33 cellular contexts compared by ENCODE assay signal in the genomic region with DNA sequence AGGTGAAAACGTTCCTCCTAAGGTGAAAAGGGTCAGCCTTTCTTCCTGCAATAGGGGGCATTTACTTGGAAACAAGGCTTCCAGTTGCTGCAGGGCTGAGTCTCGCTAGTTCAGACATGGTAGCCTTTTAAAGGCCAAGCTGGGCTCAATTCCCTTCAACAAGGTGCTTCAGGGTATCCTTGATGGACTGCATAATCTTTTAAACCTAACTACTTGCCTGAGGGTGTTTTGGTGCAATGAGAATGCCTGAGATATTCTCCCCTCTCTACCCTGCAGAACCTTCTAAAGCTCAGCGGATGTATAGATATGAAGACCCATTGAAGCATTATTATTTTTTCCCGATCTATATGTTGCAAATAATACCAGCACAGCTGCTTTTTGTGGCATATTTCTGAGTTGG.
"Had no signal": no experiment of that assay in that cellular context is flagged by ENCODE, and none has a peak within 500 bp of the region (broad histone marks: within the 10 kb centered on the region; RNA-seq: fewer than 3 reads in every experiment).

No MANE protein-coding gene starts in this region.

- H3K27me3 ChIP-seq: ascending aorta, body of pancreas, brain microvascular endothelial cell, breast epithelium, cardiac muscle cell had no signal

- H3K27ac ChIP-seq: adrenal gland, ascending aorta, body of pancreas, brain microvascular endothelial cell, breast epithelium, cardiac muscle cell had no signal

- H3K9me3 ChIP-seq: adrenal gland, ascending aorta, body of pancreas, breast epithelium had no signal

- DNase-seq: activated effector memory CD4-positive, alpha-beta T cell treated with anti-CD3 and anti-CD28 coated beads, Interleukin-2, amount 50 U/mL, for 16 hours; activated effector memory CD4-positive, alpha-beta T cell treated with Interleukin-2 at 50 U/mL for 16 hours; activated gamma-delta T cell; activated gamma-delta T cell treated with Interleukin-2 at 50 U/mL for 16 hours; activated naive CD4-positive, alpha-beta T cell; activated naive CD4-positive, alpha-beta T cell treated with anti-CD3 and anti-CD28 coated beads for 36 hours; activated naive CD4-positive, alpha-beta T cell treated with anti-CD3 and anti-CD28 coated beads, Interleukin-2, amount 10 ng/mL, durations not matched to agents 7 days and 5 days; activated naive CD4-positive, alpha-beta T cell treated with anti-CD3 and anti-CD28 coated beads, Interleukin-2, amount 50 U/mL, for 16 hours; activated naive CD4-positive, alpha-beta T cell treated with Interleukin-2 at 50 U/mL for 16 hours; activated naive CD8-positive, alpha-beta T cell treated with anti-CD3 and anti-CD28 coated beads for 36 hours; activated naive CD8-positive, alpha-beta T cell treated with anti-CD3 and anti-CD28 coated beads, Interleukin-2, amount 10 ng/mL, durations not matched to agents 7 days and 5 days; activated naive CD8-positive, alpha-beta T cell treated with anti-CD3 and anti-CD28 coated beads, Interleukin-2, amount 50 U/mL, for 24 hours; activated T-cell treated with anti-CD3 and anti-CD28 coated beads for 4 hours; activated T-cell treated with anti-CD3 and anti-CD28 coated beads, Interleukin-2, amount 50 U/mL, for 1 hour; activated T-cell treated with anti-CD3 and anti-CD28 coated beads, Interleukin-2, amount 50 U/mL, for 24 hours; activated T-cell treated with anti-CD3 and anti-CD28 coated beads, Interleukin-2, amount 50 U/mL, for 4 hours; activated T-cell treated with anti-CD3 and anti-CD28 coated beads, Interleukin-2, amount 50 U/mL, for 48 hours; activated T-cell treated with anti-CD3 and anti-CD28 coated beads, Interleukin-2, amount 50 U/mL, for 72 hours; adrenal gland; amniotic stem cell; amygdala; anterior cingulate cortex; aorta; body of pancreas; brain microvascular endothelial cell; caudate nucleus; central memory CD4-positive, alpha-beta T cell; cerebellar nuclear complex had no signal

- H3K4me3 ChIP-seq: adrenal gland, ascending aorta, body of pancreas, breast epithelium, cardiac muscle cell had no signal

- H3K4me1 ChIP-seq: adrenal gland, ascending aorta, body of pancreas, breast epithelium had no signal

- H3K36me3 ChIP-seq: adrenal gland, ascending aorta, brain microvascular endothelial cell, breast epithelium, cardiac muscle cell had no signal

- ATAC-seq: activated naive CD4-positive, alpha-beta T cell treated with anti-CD3 and anti-CD28 coated beads, Interleukin-2, amount 50 U/mL, for 72 hours; activated naive CD8-positive, alpha-beta T cell treated with anti-CD3 and anti-CD28 coated beads, Interleukin-2, amount 50 U/mL, for 24 hours; activated T-cell treated with anti-CD3 and anti-CD28 coated beads, Interleukin-2, amount 50 U/mL, for 4 hours; activated T-cell treated with anti-CD3 and anti-CD28 coated beads, Interleukin-2, amount 50 U/mL, for 72 hours; activated T-helper 17 cell treated with anti-CD3 and anti-CD28 coated beads, Interleukin-2, amount 50 U/mL, for 72 hours; body of pancreas had no signal
